In genomic region chr9:122389799-122390481, GRCh38 we compare ENCODE assay signal across 10 cellular contexts.
A peak's percentile ranks its signal among the peaks of the same experiment; 100 is the strongest.
DNase-seq lines count a peak whose midpoint lies in the region; ATAC-seq and TF ChIP-seq lines count a peak whose summit lies in the region.
"Had no signal": no experiment of that assay in that cellular context is flagged by ENCODE, and none has a peak within 500 bp of the region (broad histone marks: within the 10 kb centered on the region; RNA-seq: fewer than 3 reads in every experiment).

No MANE protein-coding gene starts in this region.

- no peaks in the 10 kb centered on the region for H3K36me3 ChIP-seq in DND-41 (ENCODE audit: insufficient read depth, low read length)
- H3K36me3 ChIP-seq: breast epithelium had no signal

- H4K20me1 ChIP-seq in DND-41 (ENCODE audit: insufficient read depth, low read length): no peaks in the 10 kb centered on the region

- H3K4me2 ChIP-seq in DND-41 (ENCODE audit: insufficient read depth, low read length): no peak overlapping the region

- no peak for TF ChIP-seq CTCF in DND-41 (IDR thresholded peaks at IDR 0.05; ENCODE audit: borderline replicate concordance, extremely low read depth, low read length, poor library complexity, severe bottlenecking)

- H3K27ac ChIP-seq in DND-41 (ENCODE audit: low read length): no peak overlapping the region

- no peak for DNase-seq in DND-41
- peak; percentile 56 for DNase-seq in NCI-H69 (lab: John Stamatoyannopoulos, UW)
- peak; percentile 38 for DNase-seq in islet precursor cell
- no peak for DNase-seq in activated gamma-delta T cell treated with Interleukin-2 at 50 U/mL for 16 hours
- no peak for DNase-seq in activated CD4-positive, alpha-beta T cell treated with anti-CD3 and anti-CD28 coated beads for 48 hours
- DNase-seq in HK-2 (ENCODE audit: unreplicated experiment): no peak
- DNase-seq: naive thymus-derived CD8-positive, alpha-beta T cell had no signal

- ATAC-seq in DND-41 (ENCODE audit: insufficient read depth, low read depth) (0 out of 3 replicates have a peak, but pooled peaks have one; percentile 14), HG02852 (IDR thresholded peaks at IDR 0.05; ENCODE audit: unreplicated experiment) (peak; percentile 67), GM19455 (IDR thresholded peaks at IDR 0.05; ENCODE audit: unreplicated experiment) (no peak)

- H3K79me2 ChIP-seq in DND-41 (ENCODE audit: insufficient read depth, low read length): no peaks in the 10 kb centered on the region

- no peaks in the 10 kb centered on the region for H3K4me1 ChIP-seq in DND-41 (ENCODE audit: insufficient read depth, low read length)

- H2AFZ ChIP-seq in DND-41 (ENCODE audit: low read depth, low read length): no peak overlapping the region

- peaks cover 13% of the 10 kb centered on the region for H3K27me3 ChIP-seq in DND-41 (ENCODE audit: insufficient read depth, low read length, poor library complexity)
- H3K27me3 ChIP-seq: breast epithelium had no signal

- no peak overlapping the region for H3K9ac ChIP-seq in DND-41 (ENCODE audit: low read depth, low read length)

- H3K9me3 ChIP-seq in DND-41 (ENCODE audit: insufficient read depth, low read length, severe bottlenecking): no peaks in the 10 kb centered on the region
- H3K9me3 ChIP-seq: breast epithelium had no signal

- H3K4me3 ChIP-seq in DND-41 (ENCODE audit: low read depth in 1 of 2, low read length in 2 of 2): no peak overlapping the region
- H3K4me3 ChIP-seq: breast epithelium had no signal

Comparison
In these comparisons a context has a peak if more than half of its experiments do, and no peak if none do; other contexts are left out.
1. DNase-seq: peak in NCI-H69 (single experiment) and islet precursor cell (single experiment); none in DND-41 (single experiment), activated gamma-delta T cell treated with Interleukin-2 at 50 U/mL for 16 hours (single experiment), activated CD4-positive, alpha-beta T cell treated with anti-CD3 and anti-CD28 coated beads for 48 hours (single experiment) and HK-2 (single experiment).